ENCODE assay signal across 25 cellular contexts in the genomic region with DNA sequence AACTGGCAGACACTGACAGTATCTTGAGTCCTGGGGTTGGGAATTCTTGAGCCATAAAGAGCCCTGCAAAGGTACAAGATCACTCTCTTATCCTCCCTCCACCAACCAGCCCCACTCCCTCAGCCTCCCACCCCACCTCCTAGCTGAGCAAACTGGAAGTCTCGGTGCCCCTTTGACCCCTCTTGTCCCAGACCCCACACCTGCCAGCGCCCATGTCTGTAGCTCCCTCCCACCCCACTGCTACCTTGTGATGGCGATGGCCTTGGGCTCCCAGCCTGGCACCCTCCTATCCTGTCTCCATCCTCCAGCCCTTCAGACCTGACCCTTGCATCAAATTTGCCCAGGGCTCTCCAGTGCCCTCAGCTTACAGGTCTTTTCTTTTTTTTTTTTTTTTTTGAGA. TPM values are rescaled to one million over a fixed set of nuclear protein-coding genes. Genes with fewer than 3 reads are reported as not detected.
DNase-seq lines count a peak whose midpoint lies in the region; ATAC-seq and TF ChIP-seq lines count a peak whose summit lies in the region.
"Had no signal": no experiment of that assay in that cellular context is flagged by ENCODE, and none has a peak within 500 bp of the region (broad histone marks: within the 10 kb centered on the region; RNA-seq: fewer than 3 reads in every experiment).

No MANE protein-coding gene starts in this region.

- no peak overlapping the region for H3K9ac ChIP-seq in neural progenitor cell
- H3K9ac ChIP-seq: BLaER1 had no signal

- H3K4me3 ChIP-seq in osteoblast (ENCODE audit: insufficient read depth, low read length) (no peak overlapping the region), upper lobe of right lung (no peak overlapping the region), neural progenitor cell (no peak overlapping the region)
- H3K4me3 ChIP-seq: A549, BLaER1, K562 had no signal

- H4K20me1 ChIP-seq in osteoblast (ENCODE audit: insufficient read depth, low read length) (peaks cover 7% of the 10 kb centered on the region), neural progenitor cell (ENCODE audit: low read depth) (peaks cover 22% of the 10 kb centered on the region)
- H4K20me1 ChIP-seq: BLaER1 had no signal

- H3F3A ChIP-seq in neural progenitor cell (ENCODE audit: low read depth) = peaks cover 21% of the 10 kb centered on the region

- POLR2A ChIA-PET in activated naive CD8-positive, alpha-beta T cell treated with anti-CD3 and anti-CD28 coated beads, Interleukin-2, amount 10 ng/mL, durations not matched to agents 7 days and 5 days (lab: Charles Lee) = no interaction called here

- H3K36me3 Mint-ChIP-seq in activated naive CD8-positive, alpha-beta T cell treated with anti-CD3 and anti-CD28 coated beads, Interleukin-2, amount 10 ng/mL, durations not matched to agents 7 days and 5 days = no peaks in the 10 kb centered on the region
- no peaks in the 10 kb centered on the region for H3K36me3 Mint-ChIP-seq in activated naive CD8-positive, alpha-beta T cell treated with anti-CD3 and anti-CD28 coated beads, Interleukin-2, amount 50 U/mL, for 24 hours (ENCODE audit: low read depth)
- H3K36me3 Mint-ChIP-seq in central memory CD8-positive, alpha-beta T cell (ENCODE audit: insufficient read depth) = peaks cover 2% of the 10 kb centered on the region
- peaks cover 1% of the 10 kb centered on the region for H3K36me3 Mint-ChIP-seq in neural progenitor cell
- H3K36me3 Mint-ChIP-seq: CD4-positive, alpha-beta memory T cell had no signal

- H3K4me1 ChIP-seq in osteoblast (ENCODE audit: insufficient read depth, low read length) (peaks cover 19% of the 10 kb centered on the region), upper lobe of right lung (no peaks in the 10 kb centered on the region), neural progenitor cell (peaks cover 38% of the 10 kb centered on the region)

- no peaks in the 10 kb centered on the region for H3K27me3 ChIP-seq in osteoblast (ENCODE audit: insufficient read depth, low read length)
- no peaks in the 10 kb centered on the region for H3K27me3 ChIP-seq in upper lobe of right lung
- peaks cover 91% of the 10 kb centered on the region for H3K27me3 ChIP-seq in neural progenitor cell
- H3K27me3 ChIP-seq: BLaER1 had no signal

- H3K27ac ChIP-seq in osteoblast (ENCODE audit: low read depth, low read length) = no peak overlapping the region
- H3K27ac ChIP-seq in upper lobe of right lung = no peak overlapping the region
- H3K27ac ChIP-seq in neural progenitor cell = no peak overlapping the region
- H3K27ac ChIP-seq: A549, BLaER1, RWPE1 had no signal

- intact Hi-C loops in upper lobe of right lung (cut with DNase I) = loop anchor here (10.0 kb wide), 1 partner anchor 69 kb away; no protein-coding TSS in a partner anchor

- no peak overlapping the region for H3K4me2 ChIP-seq in osteoblast (ENCODE audit: insufficient read depth, low read length)
- no peak overlapping the region for H3K4me2 ChIP-seq in neural progenitor cell
- H3K4me2 ChIP-seq: A549, BLaER1 had no signal

- H3K27ac Mint-ChIP-seq in activated naive CD8-positive, alpha-beta T cell treated with anti-CD3 and anti-CD28 coated beads, Interleukin-2, amount 10 ng/mL, durations not matched to agents 7 days and 5 days = no peak overlapping the region
- H3K27ac Mint-ChIP-seq in activated naive CD8-positive, alpha-beta T cell treated with anti-CD3 and anti-CD28 coated beads, Interleukin-2, amount 50 U/mL, for 24 hours = no peak overlapping the region
- peak overlapping the region; percentile 11 for H3K27ac Mint-ChIP-seq in central memory CD8-positive, alpha-beta T cell (ENCODE audit: low read depth)
- H3K27ac Mint-ChIP-seq in neural progenitor cell = no peak overlapping the region
- H3K27ac Mint-ChIP-seq: CD4-positive, alpha-beta memory T cell; HFFc6 had no signal

- peak; percentile 4 for DNase-seq in activated naive CD8-positive, alpha-beta T cell treated with anti-CD3 and anti-CD28 coated beads, Interleukin-2, amount 10 ng/mL, durations not matched to agents 7 days and 5 days
- no peak for DNase-seq in activated naive CD8-positive, alpha-beta T cell treated with anti-CD3 and anti-CD28 coated beads, Interleukin-2, amount 50 U/mL, for 24 hours
- no peak for DNase-seq in central memory CD8-positive, alpha-beta T cell (ENCODE audit: low spot score in 2 of 2)
- DNase-seq in osteoblast (ENCODE audit: insufficient read length, low spot score, missing footprints) = peak; percentile 22
- DNase-seq in upper lobe of right lung = peak; percentile 36
- no peak for DNase-seq in stimulated activated CD4-positive, alpha-beta T cell treated with anti-CD3 and anti-CD28 coated beads, Interleukin-4, amount 100 ng/mL, for 1 hour
- DNase-seq in neural progenitor cell (ENCODE audit: low spot score) = no peak
- DNase-seq in AG20443 (ENCODE audit: low spot score) = no peak
- DNase-seq: CD4-positive, alpha-beta memory T cell; DMS153; GDM1; HFFc6; NCI-H1105; NCI-H1694; NCI-H2081 treated with DMSO at 0.1 percent for 48 hours; NCI-H748 treated with DMSO at 0.1 percent for 48 hours; NK-92 treated with Interleukin-12 subunit alpha and Interleukin-12 subunit beta, amount 100 ng/mL, for 24 hours; PC-3 had no signal

- peaks cover 10% of the 10 kb centered on the region for H3K4me1 Mint-ChIP-seq in activated naive CD8-positive, alpha-beta T cell treated with anti-CD3 and anti-CD28 coated beads, Interleukin-2, amount 10 ng/mL, durations not matched to agents 7 days and 5 days
- H3K4me1 Mint-ChIP-seq in activated naive CD8-positive, alpha-beta T cell treated with anti-CD3 and anti-CD28 coated beads, Interleukin-2, amount 50 U/mL, for 24 hours = peaks cover 12% of the 10 kb centered on the region
- H3K4me1 Mint-ChIP-seq in central memory CD8-positive, alpha-beta T cell = peaks cover 15% of the 10 kb centered on the region
- H3K4me1 Mint-ChIP-seq in neural progenitor cell = peaks cover 45% of the 10 kb centered on the region

- H3K79me2 ChIP-seq in osteoblast (ENCODE audit: insufficient read depth, low read length) (no peaks in the 10 kb centered on the region), neural progenitor cell (ENCODE audit: low read depth) (no peaks in the 10 kb centered on the region)

- H2AFZ ChIP-seq in osteoblast (ENCODE audit: low read length) = no peak overlapping the region
- no peak overlapping the region for H2AFZ ChIP-seq in neural progenitor cell (replicated peaks)

- TF ChIP-seq CTCF in osteoblast (IDR thresholded peaks at IDR 0.05; ENCODE audit: extremely low read depth, low read depth, low read length) (no peak), upper lobe of right lung (IDR thresholded peaks at IDR 0.05) (no peak), neural progenitor cell (IDR thresholded peaks at IDR 0.05) (no peak)

- H3K4me3 Mint-ChIP-seq in activated naive CD8-positive, alpha-beta T cell treated with anti-CD3 and anti-CD28 coated beads, Interleukin-2, amount 10 ng/mL, durations not matched to agents 7 days and 5 days = no peak overlapping the region
- no peak overlapping the region for H3K4me3 Mint-ChIP-seq in activated naive CD8-positive, alpha-beta T cell treated with anti-CD3 and anti-CD28 coated beads, Interleukin-2, amount 50 U/mL, for 24 hours
- no peak overlapping the region for H3K4me3 Mint-ChIP-seq in central memory CD8-positive, alpha-beta T cell
- no peak overlapping the region for H3K4me3 Mint-ChIP-seq in neural progenitor cell
- H3K4me3 Mint-ChIP-seq: CD4-positive, alpha-beta memory T cell; HFFc6 had no signal

- H3K9me3 ChIP-seq in osteoblast (ENCODE audit: low read depth, low read length) = no peaks in the 10 kb centered on the region
- no peaks in the 10 kb centered on the region for H3K9me3 ChIP-seq in upper lobe of right lung
- H3K9me3 ChIP-seq in neural progenitor cell (ENCODE audit: low read depth) = no peaks in the 10 kb centered on the region
- H3K9me3 ChIP-seq: A549, BLaER1 had no signal

- no peak for ATAC-seq in activated naive CD8-positive, alpha-beta T cell treated with anti-CD3 and anti-CD28 coated beads, Interleukin-2, amount 10 ng/mL, durations not matched to agents 7 days and 5 days (ENCODE audit: low read depth)
- no peak for ATAC-seq in activated naive CD8-positive, alpha-beta T cell treated with anti-CD3 and anti-CD28 coated beads, Interleukin-2, amount 50 U/mL, for 24 hours
- ATAC-seq in central memory CD8-positive, alpha-beta T cell (replicated peaks; ENCODE audit: extremely low read depth, poor library complexity, severe bottlenecking) = no peak
- no peak for ATAC-seq in upper lobe of right lung
- ATAC-seq: A549, K562, PC-3 had no signal

- no peaks in the 10 kb centered on the region for H3K9me3 Mint-ChIP-seq in activated naive CD8-positive, alpha-beta T cell treated with anti-CD3 and anti-CD28 coated beads, Interleukin-2, amount 10 ng/mL, durations not matched to agents 7 days and 5 days
- no peaks in the 10 kb centered on the region for H3K9me3 Mint-ChIP-seq in activated naive CD8-positive, alpha-beta T cell treated with anti-CD3 and anti-CD28 coated beads, Interleukin-2, amount 50 U/mL, for 24 hours
- no peaks in the 10 kb centered on the region for H3K9me3 Mint-ChIP-seq in central memory CD8-positive, alpha-beta T cell
- H3K9me3 Mint-ChIP-seq in neural progenitor cell = no peaks in the 10 kb centered on the region
- H3K9me3 Mint-ChIP-seq: CD4-positive, alpha-beta memory T cell; HFFc6 had no signal

- no peaks in the 10 kb centered on the region for H3K36me3 ChIP-seq in osteoblast (ENCODE audit: insufficient read depth, low read length)
- H3K36me3 ChIP-seq in upper lobe of right lung = no peaks in the 10 kb centered on the region
- no peaks in the 10 kb centered on the region for H3K36me3 ChIP-seq in neural progenitor cell

- peaks cover 15% of the 10 kb centered on the region for H3K27me3 Mint-ChIP-seq in activated naive CD8-positive, alpha-beta T cell treated with anti-CD3 and anti-CD28 coated beads, Interleukin-2, amount 10 ng/mL, durations not matched to agents 7 days and 5 days
- peaks cover 20% of the 10 kb centered on the region for H3K27me3 Mint-ChIP-seq in activated naive CD8-positive, alpha-beta T cell treated with anti-CD3 and anti-CD28 coated beads, Interleukin-2, amount 50 U/mL, for 24 hours
- peaks cover 21% of the 10 kb centered on the region for H3K27me3 Mint-ChIP-seq in central memory CD8-positive, alpha-beta T cell
- peaks cover 28% of the 10 kb centered on the region for H3K27me3 Mint-ChIP-seq in neural progenitor cell (ENCODE audit: insufficient read depth, low read depth)

RNA-seq across cellular contexts. Expression of gene ATP6V1B1, which starts 8.6 kb away (rescaled TPM):
- not detected for total RNA-seq in activated naive CD8-positive, alpha-beta T cell treated with anti-CD3 and anti-CD28 coated beads, Interleukin-2, amount 10 ng/mL, durations not matched to agents 7 days and 5 days
- total RNA-seq in osteoblast (0.88 and 2.5 TPM in 2 replicates), upper lobe of right lung (2.1 TPM), neural progenitor cell (ENCODE audit: low replicate concordance) (0.99 and 1.1 TPM in 2 replicates)
- total RNA-seq: CD4-positive, alpha-beta memory T cell; K562; PC-3 had no signal

RNA-seq across cellular contexts. Expression of gene ANKRD53, which starts 34.1 kb away (rescaled TPM):
- total RNA-seq in activated naive CD8-positive, alpha-beta T cell treated with anti-CD3 and anti-CD28 coated beads, Interleukin-2, amount 10 ng/mL, durations not matched to agents 7 days and 5 days = under 1 TPM; 0.28 to 0.33 TPM
- total RNA-seq in osteoblast = 0.88 and 1.1 TPM in 2 replicates
- total RNA-seq in upper lobe of right lung = 0.38 TPM
- 0.06 TPM in 1 of 2 replicates, not detected in the other for total RNA-seq in neural progenitor cell (ENCODE audit: low replicate concordance)
- total RNA-seq: Daoy, H4, NCI-H460, PC-3 had no signal

RNA-seq across cellular contexts. Expression of gene VAX2, which starts 43.9 kb away (rescaled TPM):
- total RNA-seq in activated naive CD8-positive, alpha-beta T cell treated with anti-CD3 and anti-CD28 coated beads, Interleukin-2, amount 10 ng/mL, durations not matched to agents 7 days and 5 days = not detected
- total RNA-seq in osteoblast = 4.1 and 4.3 TPM in 2 replicates
- 0.93 TPM for total RNA-seq in upper lobe of right lung
- total RNA-seq in neural progenitor cell (ENCODE audit: low replicate concordance) = 0.62 and 2.1 TPM in 2 replicates
- total RNA-seq: CD4-positive, alpha-beta memory T cell; K562; PC-3 had no signal

RNA-seq across cellular contexts. Expression of gene TEX261, which starts 50.4 kb away (rescaled TPM):
- 10 to 100 TPM; 51.7 to 55.5 TPM for total RNA-seq in activated naive CD8-positive, alpha-beta T cell treated with anti-CD3 and anti-CD28 coated beads, Interleukin-2, amount 10 ng/mL, durations not matched to agents 7 days and 5 days
- total RNA-seq in osteoblast (30.0 and 36.8 TPM in 2 replicates), upper lobe of right lung (63.1 TPM), neural progenitor cell (ENCODE audit: low replicate concordance) (9.4 and 27.7 TPM in 2 replicates)

Comparison
In these comparisons a context has a peak if more than half of its experiments do, and no peak if none do; other contexts are left out.
1. DNase-seq: peak in activated naive CD8-positive, alpha-beta T cell treated with anti-CD3 and anti-CD28 coated beads, Interleukin-2, amount 10 ng/mL, durations not matched to agents 7 days and 5 days (single experiment), osteoblast (single experiment) and upper lobe of right lung (single experiment); none in activated naive CD8-positive, alpha-beta T cell treated with anti-CD3 and anti-CD28 coated beads, Interleukin-2, amount 50 U/mL, for 24 hours (single experiment), central memory CD8-positive, alpha-beta T cell (0 of 2), stimulated activated CD4-positive, alpha-beta T cell treated with anti-CD3 and anti-CD28 coated beads, Interleukin-4, amount 100 ng/mL, for 1 hour (single experiment), neural progenitor cell (single experiment) and AG20443 (single experiment).